Comparison of ENCODE assay signal across 2 cellular contexts in the genomic region with DNA sequence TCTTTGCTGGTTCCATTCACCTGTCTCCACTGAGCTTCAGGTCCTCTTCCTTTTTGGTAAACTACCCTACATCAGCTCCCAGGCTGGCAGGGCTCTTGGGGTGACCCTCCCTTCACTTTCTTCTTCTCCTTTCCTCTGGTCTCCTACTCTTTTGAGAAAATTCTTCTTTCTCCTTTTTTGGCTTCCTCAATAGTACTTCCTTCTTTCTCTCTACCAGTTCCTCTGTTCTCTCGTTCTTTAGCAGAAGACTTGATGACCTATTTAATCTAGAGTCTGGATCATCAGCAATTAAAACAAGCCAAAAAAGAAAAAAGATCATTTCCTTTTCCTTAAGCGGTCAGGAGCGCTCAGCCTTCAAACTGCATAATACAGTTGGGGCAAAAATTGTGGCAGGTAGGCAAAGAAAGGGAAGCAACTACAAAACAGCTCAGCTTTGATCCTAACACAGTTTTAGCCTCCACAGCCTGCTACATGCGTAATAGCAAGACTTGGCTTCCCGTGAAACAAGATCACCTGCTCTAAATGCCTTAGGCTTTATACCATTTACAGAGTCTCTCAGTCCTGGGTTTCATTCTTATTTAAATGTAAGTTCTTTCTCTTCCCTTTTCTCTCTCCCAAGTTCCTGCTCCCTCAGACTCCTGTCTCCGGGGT.
TF ChIP-seq lines count a peak whose summit lies in the region.

No MANE protein-coding gene starts in this region.

TF ChIP-seq in GM23338, 12 proteins besides CTCF, POLR2A, EP300 and RAD21:
- 0 out of 2 replicates have a peak, but pooled peaks have one; percentile 35 for TF ChIP-seq ZNF462 (CRISPR knock-in tag; IDR thresholded peaks at IDR 0.05)
- no peak for TF ChIP-seq STAT1 (IDR thresholded peaks at IDR 0.05; ENCODE audit: unreplicated experiment)

TF ChIP-seq in WTC11, 78 proteins besides CTCF, POLR2A, EP300 and RAD21:
- TF ChIP-seq ZNF425 (CRISPR knock-in tag; conservative IDR thresholded peaks at IDR 0.05), result no peak
- TF ChIP-seq, protein P1, sequence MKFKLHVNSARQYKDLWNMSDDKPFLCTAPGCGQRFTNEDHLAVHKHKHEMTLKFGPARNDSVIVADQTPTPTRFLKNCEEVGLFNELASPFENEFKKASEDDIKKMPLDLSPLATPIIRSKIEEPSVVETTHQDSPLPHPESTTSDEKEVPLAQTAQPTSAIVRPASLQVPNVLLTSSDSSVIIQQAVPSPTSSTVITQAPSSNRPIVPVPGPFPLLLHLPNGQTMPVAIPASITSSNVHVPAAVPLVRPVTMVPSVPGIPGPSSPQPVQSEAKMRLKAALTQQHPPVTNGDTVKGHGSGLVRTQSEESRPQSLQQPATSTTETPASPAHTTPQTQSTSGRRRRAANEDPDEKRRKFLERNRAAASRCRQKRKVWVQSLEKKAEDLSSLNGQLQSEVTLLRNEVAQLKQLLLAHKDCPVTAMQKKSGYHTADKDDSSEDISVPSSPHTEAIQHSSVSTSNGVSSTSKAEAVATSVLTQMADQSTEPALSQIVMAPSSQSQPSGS (CRISPR knock-in tag; IDR thresholded peaks at IDR 0.05; ENCODE audit: borderline replicate concordance, low read depth), result no peak
- no peak for TF ChIP-seq JUN (CRISPR knock-in tag; IDR thresholded peaks at IDR 0.05)
- no peak for TF ChIP-seq ZNF671 (CRISPR knock-in tag; IDR thresholded peaks at IDR 0.05)
- TF ChIP-seq, protein P2, sequence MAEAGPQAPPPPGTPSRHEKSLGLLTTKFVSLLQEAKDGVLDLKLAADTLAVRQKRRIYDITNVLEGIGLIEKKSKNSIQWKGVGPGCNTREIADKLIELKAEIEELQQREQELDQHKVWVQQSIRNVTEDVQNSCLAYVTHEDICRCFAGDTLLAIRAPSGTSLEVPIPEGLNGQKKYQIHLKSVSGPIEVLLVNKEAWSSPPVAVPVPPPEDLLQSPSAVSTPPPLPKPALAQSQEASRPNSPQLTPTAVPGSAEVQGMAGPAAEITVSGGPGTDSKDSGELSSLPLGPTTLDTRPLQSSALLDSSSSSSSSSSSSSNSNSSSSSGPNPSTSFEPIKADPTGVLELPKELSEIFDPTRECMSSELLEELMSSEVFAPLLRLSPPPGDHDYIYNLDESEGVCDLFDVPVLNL (CRISPR knock-in tag; IDR thresholded peaks at IDR 0.05; ENCODE audit: borderline replicate concordance, low read depth), result no peak
- no peak for TF ChIP-seq ZNF232 (CRISPR knock-in tag; IDR thresholded peaks at IDR 0.05)
- TF ChIP-seq RELA (CRISPR knock-in tag; IDR thresholded peaks at IDR 0.05; ENCODE audit: borderline replicate concordance), result no peak
- TF ChIP-seq HMGXB4 (CRISPR knock-in tag; IDR thresholded peaks at IDR 0.05), result no peak
- TF ChIP-seq MYBL2 (CRISPR knock-in tag; IDR thresholded peaks at IDR 0.05), result no peak
- TF ChIP-seq, protein P3, sequence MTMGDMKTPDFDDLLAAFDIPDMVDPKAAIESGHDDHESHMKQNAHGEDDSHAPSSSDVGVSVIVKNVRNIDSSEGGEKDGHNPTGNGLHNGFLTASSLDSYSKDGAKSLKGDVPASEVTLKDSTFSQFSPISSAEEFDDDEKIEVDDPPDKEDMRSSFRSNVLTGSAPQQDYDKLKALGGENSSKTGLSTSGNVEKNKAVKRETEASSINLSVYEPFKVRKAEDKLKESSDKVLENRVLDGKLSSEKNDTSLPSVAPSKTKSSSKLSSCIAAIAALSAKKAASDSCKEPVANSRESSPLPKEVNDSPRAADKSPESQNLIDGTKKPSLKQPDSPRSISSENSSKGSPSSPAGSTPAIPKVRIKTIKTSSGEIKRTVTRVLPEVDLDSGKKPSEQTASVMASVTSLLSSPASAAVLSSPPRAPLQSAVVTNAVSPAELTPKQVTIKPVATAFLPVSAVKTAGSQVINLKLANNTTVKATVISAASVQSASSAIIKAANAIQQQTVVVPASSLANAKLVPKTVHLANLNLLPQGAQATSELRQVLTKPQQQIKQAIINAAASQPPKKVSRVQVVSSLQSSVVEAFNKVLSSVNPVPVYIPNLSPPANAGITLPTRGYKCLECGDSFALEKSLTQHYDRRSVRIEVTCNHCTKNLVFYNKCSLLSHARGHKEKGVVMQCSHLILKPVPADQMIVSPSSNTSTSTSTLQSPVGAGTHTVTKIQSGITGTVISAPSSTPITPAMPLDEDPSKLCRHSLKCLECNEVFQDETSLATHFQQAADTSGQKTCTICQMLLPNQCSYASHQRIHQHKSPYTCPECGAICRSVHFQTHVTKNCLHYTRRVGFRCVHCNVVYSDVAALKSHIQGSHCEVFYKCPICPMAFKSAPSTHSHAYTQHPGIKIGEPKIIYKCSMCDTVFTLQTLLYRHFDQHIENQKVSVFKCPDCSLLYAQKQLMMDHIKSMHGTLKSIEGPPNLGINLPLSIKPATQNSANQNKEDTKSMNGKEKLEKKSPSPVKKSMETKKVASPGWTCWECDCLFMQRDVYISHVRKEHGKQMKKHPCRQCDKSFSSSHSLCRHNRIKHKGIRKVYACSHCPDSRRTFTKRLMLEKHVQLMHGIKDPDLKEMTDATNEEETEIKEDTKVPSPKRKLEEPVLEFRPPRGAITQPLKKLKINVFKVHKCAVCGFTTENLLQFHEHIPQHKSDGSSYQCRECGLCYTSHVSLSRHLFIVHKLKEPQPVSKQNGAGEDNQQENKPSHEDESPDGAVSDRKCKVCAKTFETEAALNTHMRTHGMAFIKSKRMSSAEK (CRISPR knock-in tag; IDR thresholded peaks at IDR 0.05; ENCODE audit: borderline replicate concordance), result no peak
- TF ChIP-seq TEAD1 (CRISPR knock-in tag; IDR thresholded peaks at IDR 0.05), result no peak
- TF ChIP-seq MLX (CRISPR knock-in tag; IDR thresholded peaks at IDR 0.05), result no peak
- TF ChIP-seq TP53 (CRISPR knock-in tag; IDR thresholded peaks at IDR 0.05), result no peak
- TF ChIP-seq IRF2 (CRISPR knock-in tag; IDR thresholded peaks at IDR 0.05; ENCODE audit: borderline replicate concordance, low read depth), result no peak
- no peak for TF ChIP-seq OVOL2 (CRISPR knock-in tag; IDR thresholded peaks at IDR 0.05; ENCODE audit: borderline replicate concordance)
- TF ChIP-seq ETV6 (CRISPR knock-in tag; IDR thresholded peaks at IDR 0.05), result no peak
- TF ChIP-seq ESRRA (CRISPR knock-in tag; IDR thresholded peaks at IDR 0.05; ENCODE audit: borderline replicate concordance), result no peak
- no peak for TF ChIP-seq NR1H2 (CRISPR knock-in tag; IDR thresholded peaks at IDR 0.05)
